ENCODE assay signal across 1 cellular context in the genomic region with DNA sequence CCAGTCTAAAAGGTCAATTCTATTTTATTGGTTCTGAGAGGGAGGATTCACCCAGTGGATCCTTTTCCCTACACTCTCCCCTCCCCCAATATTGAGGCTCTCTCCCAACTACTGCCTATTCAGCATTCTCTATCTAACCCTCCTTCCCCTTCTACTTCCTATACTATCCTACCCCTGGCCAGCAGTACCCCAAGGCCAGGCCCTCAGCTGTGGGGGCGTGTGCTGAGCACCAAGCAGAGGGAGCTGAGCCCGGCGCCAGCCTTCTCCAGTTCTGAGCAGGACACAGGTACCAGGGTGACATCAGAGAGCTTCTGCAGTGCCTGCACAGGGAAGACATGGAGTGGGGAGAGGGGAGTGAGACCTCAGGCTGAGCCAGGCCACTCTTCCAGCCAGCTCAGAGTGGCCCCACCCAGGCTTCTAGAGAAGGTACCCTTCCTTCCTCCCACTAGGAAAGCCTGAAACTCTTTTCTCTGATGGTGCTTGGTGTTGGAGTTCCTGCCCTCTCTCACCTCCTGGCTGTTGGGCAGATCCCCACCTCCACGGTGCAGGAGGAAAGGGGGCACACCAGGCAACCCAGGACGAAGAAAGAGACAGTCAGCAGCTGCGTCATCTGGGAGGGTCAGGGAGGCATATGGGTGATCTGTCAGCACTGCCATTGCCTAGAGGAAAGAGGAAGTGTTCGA.
A peak's percentile ranks its signal among the peaks of the same experiment; 100 is the strongest.
TF ChIP-seq lines count a peak whose summit lies in the region.

No MANE protein-coding gene starts in this region.

TF ChIP-seq in K562, 482 proteins besides CTCF, POLR2A, EP300 and RAD21 (continued from another document and continues in another):
- TF ChIP-seq, protein P1, sequence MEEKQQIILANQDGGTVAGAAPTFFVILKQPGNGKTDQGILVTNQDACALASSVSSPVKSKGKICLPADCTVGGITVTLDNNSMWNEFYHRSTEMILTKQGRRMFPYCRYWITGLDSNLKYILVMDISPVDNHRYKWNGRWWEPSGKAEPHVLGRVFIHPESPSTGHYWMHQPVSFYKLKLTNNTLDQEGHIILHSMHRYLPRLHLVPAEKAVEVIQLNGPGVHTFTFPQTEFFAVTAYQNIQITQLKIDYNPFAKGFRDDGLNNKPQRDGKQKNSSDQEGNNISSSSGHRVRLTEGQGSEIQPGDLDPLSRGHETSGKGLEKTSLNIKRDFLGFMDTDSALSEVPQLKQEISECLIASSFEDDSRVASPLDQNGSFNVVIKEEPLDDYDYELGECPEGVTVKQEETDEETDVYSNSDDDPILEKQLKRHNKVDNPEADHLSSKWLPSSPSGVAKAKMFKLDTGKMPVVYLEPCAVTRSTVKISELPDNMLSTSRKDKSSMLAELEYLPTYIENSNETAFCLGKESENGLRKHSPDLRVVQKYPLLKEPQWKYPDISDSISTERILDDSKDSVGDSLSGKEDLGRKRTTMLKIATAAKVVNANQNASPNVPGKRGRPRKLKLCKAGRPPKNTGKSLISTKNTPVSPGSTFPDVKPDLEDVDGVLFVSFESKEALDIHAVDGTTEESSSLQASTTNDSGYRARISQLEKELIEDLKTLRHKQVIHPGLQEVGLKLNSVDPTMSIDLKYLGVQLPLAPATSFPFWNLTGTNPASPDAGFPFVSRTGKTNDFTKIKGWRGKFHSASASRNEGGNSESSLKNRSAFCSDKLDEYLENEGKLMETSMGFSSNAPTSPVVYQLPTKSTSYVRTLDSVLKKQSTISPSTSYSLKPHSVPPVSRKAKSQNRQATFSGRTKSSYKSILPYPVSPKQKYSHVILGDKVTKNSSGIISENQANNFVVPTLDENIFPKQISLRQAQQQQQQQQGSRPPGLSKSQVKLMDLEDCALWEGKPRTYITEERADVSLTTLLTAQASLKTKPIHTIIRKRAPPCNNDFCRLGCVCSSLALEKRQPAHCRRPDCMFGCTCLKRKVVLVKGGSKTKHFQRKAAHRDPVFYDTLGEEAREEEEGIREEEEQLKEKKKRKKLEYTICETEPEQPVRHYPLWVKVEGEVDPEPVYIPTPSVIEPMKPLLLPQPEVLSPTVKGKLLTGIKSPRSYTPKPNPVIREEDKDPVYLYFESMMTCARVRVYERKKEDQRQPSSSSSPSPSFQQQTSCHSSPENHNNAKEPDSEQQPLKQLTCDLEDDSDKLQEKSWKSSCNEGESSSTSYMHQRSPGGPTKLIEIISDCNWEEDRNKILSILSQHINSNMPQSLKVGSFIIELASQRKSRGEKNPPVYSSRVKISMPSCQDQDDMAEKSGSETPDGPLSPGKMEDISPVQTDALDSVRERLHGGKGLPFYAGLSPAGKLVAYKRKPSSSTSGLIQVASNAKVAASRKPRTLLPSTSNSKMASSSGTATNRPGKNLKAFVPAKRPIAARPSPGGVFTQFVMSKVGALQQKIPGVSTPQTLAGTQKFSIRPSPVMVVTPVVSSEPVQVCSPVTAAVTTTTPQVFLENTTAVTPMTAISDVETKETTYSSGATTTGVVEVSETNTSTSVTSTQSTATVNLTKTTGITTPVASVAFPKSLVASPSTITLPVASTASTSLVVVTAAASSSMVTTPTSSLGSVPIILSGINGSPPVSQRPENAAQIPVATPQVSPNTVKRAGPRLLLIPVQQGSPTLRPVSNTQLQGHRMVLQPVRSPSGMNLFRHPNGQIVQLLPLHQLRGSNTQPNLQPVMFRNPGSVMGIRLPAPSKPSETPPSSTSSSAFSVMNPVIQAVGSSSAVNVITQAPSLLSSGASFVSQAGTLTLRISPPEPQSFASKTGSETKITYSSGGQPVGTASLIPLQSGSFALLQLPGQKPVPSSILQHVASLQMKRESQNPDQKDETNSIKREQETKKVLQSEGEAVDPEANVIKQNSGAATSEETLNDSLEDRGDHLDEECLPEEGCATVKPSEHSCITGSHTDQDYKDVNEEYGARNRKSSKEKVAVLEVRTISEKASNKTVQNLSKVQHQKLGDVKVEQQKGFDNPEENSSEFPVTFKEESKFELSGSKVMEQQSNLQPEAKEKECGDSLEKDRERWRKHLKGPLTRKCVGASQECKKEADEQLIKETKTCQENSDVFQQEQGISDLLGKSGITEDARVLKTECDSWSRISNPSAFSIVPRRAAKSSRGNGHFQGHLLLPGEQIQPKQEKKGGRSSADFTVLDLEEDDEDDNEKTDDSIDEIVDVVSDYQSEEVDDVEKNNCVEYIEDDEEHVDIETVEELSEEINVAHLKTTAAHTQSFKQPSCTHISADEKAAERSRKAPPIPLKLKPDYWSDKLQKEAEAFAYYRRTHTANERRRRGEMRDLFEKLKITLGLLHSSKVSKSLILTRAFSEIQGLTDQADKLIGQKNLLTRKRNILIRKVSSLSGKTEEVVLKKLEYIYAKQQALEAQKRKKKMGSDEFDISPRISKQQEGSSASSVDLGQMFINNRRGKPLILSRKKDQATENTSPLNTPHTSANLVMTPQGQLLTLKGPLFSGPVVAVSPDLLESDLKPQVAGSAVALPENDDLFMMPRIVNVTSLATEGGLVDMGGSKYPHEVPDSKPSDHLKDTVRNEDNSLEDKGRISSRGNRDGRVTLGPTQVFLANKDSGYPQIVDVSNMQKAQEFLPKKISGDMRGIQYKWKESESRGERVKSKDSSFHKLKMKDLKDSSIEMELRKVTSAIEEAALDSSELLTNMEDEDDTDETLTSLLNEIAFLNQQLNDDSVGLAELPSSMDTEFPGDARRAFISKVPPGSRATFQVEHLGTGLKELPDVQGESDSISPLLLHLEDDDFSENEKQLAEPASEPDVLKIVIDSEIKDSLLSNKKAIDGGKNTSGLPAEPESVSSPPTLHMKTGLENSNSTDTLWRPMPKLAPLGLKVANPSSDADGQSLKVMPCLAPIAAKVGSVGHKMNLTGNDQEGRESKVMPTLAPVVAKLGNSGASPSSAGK (IDR thresholded peaks at IDR 0.05): no peak
- no peak for TF ChIP-seq SNIP1 (IDR thresholded peaks at IDR 0.05; ENCODE audit: low read depth)
- no peak for TF ChIP-seq CBX1 (IDR thresholded peaks at IDR 0.05; ENCODE audit: low read depth)
- TF ChIP-seq, protein P2, sequence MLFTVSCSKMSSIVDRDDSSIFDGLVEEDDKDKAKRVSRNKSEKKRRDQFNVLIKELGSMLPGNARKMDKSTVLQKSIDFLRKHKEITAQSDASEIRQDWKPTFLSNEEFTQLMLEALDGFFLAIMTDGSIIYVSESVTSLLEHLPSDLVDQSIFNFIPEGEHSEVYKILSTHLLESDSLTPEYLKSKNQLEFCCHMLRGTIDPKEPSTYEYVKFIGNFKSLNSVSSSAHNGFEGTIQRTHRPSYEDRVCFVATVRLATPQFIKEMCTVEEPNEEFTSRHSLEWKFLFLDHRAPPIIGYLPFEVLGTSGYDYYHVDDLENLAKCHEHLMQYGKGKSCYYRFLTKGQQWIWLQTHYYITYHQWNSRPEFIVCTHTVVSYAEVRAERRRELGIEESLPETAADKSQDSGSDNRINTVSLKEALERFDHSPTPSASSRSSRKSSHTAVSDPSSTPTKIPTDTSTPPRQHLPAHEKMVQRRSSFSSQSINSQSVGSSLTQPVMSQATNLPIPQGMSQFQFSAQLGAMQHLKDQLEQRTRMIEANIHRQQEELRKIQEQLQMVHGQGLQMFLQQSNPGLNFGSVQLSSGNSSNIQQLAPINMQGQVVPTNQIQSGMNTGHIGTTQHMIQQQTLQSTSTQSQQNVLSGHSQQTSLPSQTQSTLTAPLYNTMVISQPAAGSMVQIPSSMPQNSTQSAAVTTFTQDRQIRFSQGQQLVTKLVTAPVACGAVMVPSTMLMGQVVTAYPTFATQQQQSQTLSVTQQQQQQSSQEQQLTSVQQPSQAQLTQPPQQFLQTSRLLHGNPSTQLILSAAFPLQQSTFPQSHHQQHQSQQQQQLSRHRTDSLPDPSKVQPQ (CRISPR knock-in tag; IDR thresholded peaks at IDR 0.05; ENCODE audit: borderline replicate concordance): no peak
- TF ChIP-seq SRSF1 (IDR thresholded peaks at IDR 0.05; ENCODE audit: low read depth, low read length): no peak
- TF ChIP-seq ERF (CRISPR knock-in tag; IDR thresholded peaks at IDR 0.05): 0 out of 2 replicates have a peak, but pooled peaks have one; percentile 55
- TF ChIP-seq MXI1 (IDR thresholded peaks at IDR 0.05; ENCODE audit: low read depth, low read length): no peak
- no peak for TF ChIP-seq ZNF121 (CRISPR knock-in tag; conservative IDR thresholded peaks at IDR 0.05)
- no peak for TF ChIP-seq PTBP1 (IDR thresholded peaks at IDR 0.05; ENCODE audit: low read depth, low read length)
- TF ChIP-seq WHSC1 (IDR thresholded peaks at IDR 0.05; ENCODE audit: low read length): peak; percentile 12
- no peak for TF ChIP-seq CREBBP (IDR thresholded peaks at IDR 0.05; ENCODE audit: low read depth, low read length)
- TF ChIP-seq, protein P3, sequence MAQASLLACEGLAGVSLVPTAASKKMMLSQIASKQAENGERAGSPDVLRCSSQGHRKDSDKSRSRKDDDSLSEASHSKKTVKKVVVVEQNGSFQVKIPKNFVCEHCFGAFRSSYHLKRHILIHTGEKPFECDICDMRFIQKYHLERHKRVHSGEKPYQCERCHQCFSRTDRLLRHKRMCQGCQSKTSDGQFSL (CRISPR knock-in tag; IDR thresholded peaks at IDR 0.05): no peak
- TF ChIP-seq, protein P3 (tag; IDR thresholded peaks at IDR 0.05): no peak
- no peak for TF ChIP-seq ZNF695 (CRISPR knock-in tag; IDR thresholded peaks at IDR 0.05)
- TF ChIP-seq NONO (IDR thresholded peaks at IDR 0.05; ENCODE audit: low read depth in 2 of 2, low read length in 1 of 2): no peak
- no peak for TF ChIP-seq PCBP2 (IDR thresholded peaks at IDR 0.05; ENCODE audit: low read depth, low read length, poor library complexity, severe bottlenecking)
- no peak for TF ChIP-seq ZBTB1 (CRISPR knock-in tag; IDR thresholded peaks at IDR 0.05; ENCODE audit: borderline replicate concordance, low read depth)
- TF ChIP-seq, protein P4, sequence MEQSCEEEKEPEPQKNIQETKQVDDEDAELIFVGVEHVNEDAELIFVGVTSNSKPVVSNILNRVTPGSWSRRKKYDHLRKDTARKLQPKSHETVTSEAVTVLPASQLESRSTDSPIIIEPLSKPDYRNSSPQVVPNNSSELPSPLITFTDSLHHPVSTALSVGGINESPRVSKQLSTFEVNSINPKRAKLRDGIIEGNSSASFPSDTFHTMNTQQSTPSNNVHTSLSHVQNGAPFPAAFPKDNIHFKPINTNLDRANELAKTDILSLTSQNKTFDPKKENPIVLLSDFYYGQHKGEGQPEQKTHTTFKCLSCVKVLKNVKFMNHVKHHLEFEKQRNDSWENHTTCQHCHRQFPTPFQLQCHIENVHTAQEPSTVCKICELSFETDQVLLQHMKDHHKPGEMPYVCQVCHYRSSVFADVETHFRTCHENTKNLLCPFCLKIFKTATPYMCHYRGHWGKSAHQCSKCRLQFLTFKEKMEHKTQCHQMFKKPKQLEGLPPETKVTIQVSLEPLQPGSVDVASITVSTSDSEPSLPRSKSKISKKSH (CRISPR knock-in tag; IDR thresholded peaks at IDR 0.05): no peak
- TF ChIP-seq DDX20 (tag; IDR thresholded peaks at IDR 0.05; ENCODE audit: low read depth): no peak
- no peak for TF ChIP-seq LCOR (CRISPR knock-in tag; IDR thresholded peaks at IDR 0.05)
- no peak for TF ChIP-seq TBP (optimal IDR thresholded peaks at IDR 0.05; ENCODE audit: low read depth, low read length)
- TF ChIP-seq FOXP1 (CRISPR knock-in tag; IDR thresholded peaks at IDR 0.05): no peak
- TF ChIP-seq KLF10 (CRISPR knock-in tag; IDR thresholded peaks at IDR 0.05): no peak
- no peak for TF ChIP-seq KLF13 (tag; IDR thresholded peaks at IDR 0.05; ENCODE audit: borderline replicate concordance, low read depth)
- TF ChIP-seq DPF2 (IDR thresholded peaks at IDR 0.05): no peak; the same call in 1 of the 2 replicates
- TF ChIP-seq, protein P5, sequence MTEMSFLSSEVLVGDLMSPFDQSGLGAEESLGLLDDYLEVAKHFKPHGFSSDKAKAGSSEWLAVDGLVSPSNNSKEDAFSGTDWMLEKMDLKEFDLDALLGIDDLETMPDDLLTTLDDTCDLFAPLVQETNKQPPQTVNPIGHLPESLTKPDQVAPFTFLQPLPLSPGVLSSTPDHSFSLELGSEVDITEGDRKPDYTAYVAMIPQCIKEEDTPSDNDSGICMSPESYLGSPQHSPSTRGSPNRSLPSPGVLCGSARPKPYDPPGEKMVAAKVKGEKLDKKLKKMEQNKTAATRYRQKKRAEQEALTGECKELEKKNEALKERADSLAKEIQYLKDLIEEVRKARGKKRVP (CRISPR knock-in tag; IDR thresholded peaks at IDR 0.05): peak; percentile 30; the same call in 1 of the 2 replicates
- TF ChIP-seq, protein P6, sequence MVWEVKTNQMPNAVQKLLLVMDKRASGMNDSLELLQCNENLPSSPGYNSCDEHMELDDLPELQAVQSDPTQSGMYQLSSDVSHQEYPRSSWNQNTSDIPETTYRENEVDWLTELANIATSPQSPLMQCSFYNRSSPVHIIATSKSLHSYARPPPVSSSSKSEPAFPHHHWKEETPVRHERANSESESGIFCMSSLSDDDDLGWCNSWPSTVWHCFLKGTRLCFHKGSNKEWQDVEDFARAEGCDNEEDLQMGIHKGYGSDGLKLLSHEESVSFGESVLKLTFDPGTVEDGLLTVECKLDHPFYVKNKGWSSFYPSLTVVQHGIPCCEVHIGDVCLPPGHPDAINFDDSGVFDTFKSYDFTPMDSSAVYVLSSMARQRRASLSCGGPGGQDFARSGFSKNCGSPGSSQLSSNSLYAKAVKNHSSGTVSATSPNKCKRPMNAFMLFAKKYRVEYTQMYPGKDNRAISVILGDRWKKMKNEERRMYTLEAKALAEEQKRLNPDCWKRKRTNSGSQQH (CRISPR knock-in tag; IDR thresholded peaks at IDR 0.05): peak; percentile 70; the same call in 1 of the 2 replicates
- TF ChIP-seq, protein P7, sequence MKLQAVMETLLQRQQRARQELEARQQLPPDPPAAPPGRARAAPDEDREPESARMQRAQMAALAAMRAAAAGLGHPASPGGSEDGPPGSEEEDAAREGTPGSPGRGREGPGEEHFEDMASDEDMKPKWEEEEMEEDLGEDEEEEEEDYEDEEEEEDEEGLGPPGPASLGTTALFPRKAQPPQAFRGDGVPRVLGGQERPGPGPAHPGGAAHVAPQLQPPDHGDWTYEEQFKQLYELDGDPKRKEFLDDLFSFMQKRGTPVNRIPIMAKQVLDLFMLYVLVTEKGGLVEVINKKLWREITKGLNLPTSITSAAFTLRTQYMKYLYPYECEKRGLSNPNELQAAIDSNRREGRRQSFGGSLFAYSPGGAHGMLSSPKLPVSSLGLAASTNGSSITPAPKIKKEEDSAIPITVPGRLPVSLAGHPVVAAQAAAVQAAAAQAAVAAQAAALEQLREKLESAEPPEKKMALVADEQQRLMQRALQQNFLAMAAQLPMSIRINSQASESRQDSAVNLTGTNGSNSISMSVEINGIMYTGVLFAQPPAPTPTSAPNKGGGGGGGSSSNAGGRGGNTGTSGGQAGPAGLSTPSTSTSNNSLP (IDR thresholded peaks at IDR 0.05; ENCODE audit: borderline replicate concordance, low read depth, low read length): no peak
- TF ChIP-seq ZNF57 (CRISPR knock-in tag; IDR thresholded peaks at IDR 0.05): peak; percentile 41; the same call in 1 of the 2 replicates
- TF ChIP-seq MECOM (CRISPR knock-in tag; IDR thresholded peaks at IDR 0.05): no peak
- no peak for TF ChIP-seq ZNF436 (CRISPR knock-in tag; IDR thresholded peaks at IDR 0.05)
- no peak for TF ChIP-seq ZNF584 (CRISPR knock-in tag; IDR thresholded peaks at IDR 0.05; ENCODE audit: low read depth)
- no peak for TF ChIP-seq GTF2F1 (IDR thresholded peaks at IDR 0.05; ENCODE audit: low read depth, low read length)
- no peak for TF ChIP-seq XRCC4 (IDR thresholded peaks at IDR 0.05; ENCODE audit: extremely low read depth, insufficient read depth, insufficient read length)
- peak; percentile 2 for TF ChIP-seq ZFP36 (IDR thresholded peaks at IDR 0.05; ENCODE audit: low read depth, low read length, partially characterized antibody)
- TF ChIP-seq EHMT2 (IDR thresholded peaks at IDR 0.05): no peak
- peak; percentile 66; the same call in 1 of the 2 replicates for TF ChIP-seq MAFK (IDR thresholded peaks at IDR 0.05; ENCODE audit: low read length)
- TF ChIP-seq ZNF589 (CRISPR knock-in tag; IDR thresholded peaks at IDR 0.05; ENCODE audit: low read depth): no peak
- no peak for TF ChIP-seq TAF9B (IDR thresholded peaks at IDR 0.05; ENCODE audit: partially characterized antibody)
- no peak for TF ChIP-seq SIRT6 (IDR thresholded peaks at IDR 0.05; ENCODE audit: low read depth, low read length)
